12 cellular contexts compared by ENCODE assay signal in genomic region chr15:62058327-62059028, GRCh38. TPM values are rescaled to one million over a fixed set of nuclear protein-coding genes. Genes with fewer than 3 reads are reported as not detected.
DNase-seq lines count a peak whose midpoint lies in the region; ATAC-seq and TF ChIP-seq lines count a peak whose summit lies in the region.
"Had no signal": no experiment of that assay in that cellular context is flagged by ENCODE, and none has a peak within 500 bp of the region (broad histone marks: within the 10 kb centered on the region; RNA-seq: fewer than 3 reads in every experiment).

No MANE protein-coding gene starts in this region.

- H3K27me3 Mint-ChIP-seq in activated T-helper 17 cell treated with anti-CD3 and anti-CD28 coated beads, Interleukin-2, amount 50 U/mL, for 72 hours: no peaks in the 10 kb centered on the region
- H3K27me3 Mint-ChIP-seq in naive B cell: peaks cover 0 to 3% (median 0%) of the 10 kb centered on the region in 3 donors

- H3K4me3 ChIP-seq in BLaER1: no peak overlapping the region
- no peak overlapping the region for H3K4me3 ChIP-seq in GM23248
- H3K4me3 ChIP-seq in upper lobe of left lung: no peak overlapping the region

- no peak overlapping the region for H3K9ac ChIP-seq in BLaER1
- no peak overlapping the region for H3K9ac ChIP-seq in GM23248

- 0 out of 2 replicates have a peak, but pooled peaks cover 4% of the 10 kb centered on the region for H3K36me3 ChIP-seq in BLaER1
- no peaks in the 10 kb centered on the region for H3K36me3 ChIP-seq in GM23248 (ENCODE audit: low read depth)
- no peaks in the 10 kb centered on the region for H3K36me3 ChIP-seq in upper lobe of left lung
- H3K36me3 ChIP-seq: prostate gland had no signal

- H3K36me3 Mint-ChIP-seq in activated T-helper 17 cell treated with anti-CD3 and anti-CD28 coated beads, Interleukin-2, amount 50 U/mL, for 72 hours (ENCODE audit: low read depth): peaks cover 35% of the 10 kb centered on the region
- no peaks in the 10 kb centered on the region for H3K36me3 Mint-ChIP-seq in naive B cell

- TF ChIP-seq POLR2A in upper lobe of left lung (IDR thresholded peaks at IDR 0.05): no peak

- no peak overlapping the region for H3K27ac ChIP-seq in BLaER1
- no peak overlapping the region for H3K27ac ChIP-seq in GM23248
- no peak overlapping the region for H3K27ac ChIP-seq in upper lobe of left lung

- peak overlapping the region; percentile 89 for H3K4me2 ChIP-seq in BLaER1
- H3K4me2 ChIP-seq in GM23248 (ENCODE audit: unreplicated experiment): peak overlapping the region; percentile 96

- H3K4me1 ChIP-seq in BLaER1 (peaks cover 26% of the 10 kb centered on the region), GM23248 (ENCODE audit: insufficient read depth) (peaks cover 4% of the 10 kb centered on the region; the same call in 1 of the 2 replicates), upper lobe of left lung (peaks cover 17 to 55% (median 36%) of the 10 kb centered on the region in 4 donors)
- H3K4me1 ChIP-seq: prostate gland had no signal

- H3F3A ChIP-seq in GM23248 (ENCODE audit: insufficient read depth): peaks cover 7% of the 10 kb centered on the region

- DNase-seq in GM23248 (no peak), naive B cell (no peak), epidermal melanocyte (ENCODE audit: insufficient read length, low spot score) (no peak), NOMO-1 treated with DMSO at 0.1 percent for 48 hours (lab: John Stamatoyannopoulos, UW; ENCODE audit: unreplicated experiment) (no peak), upper lobe of left lung (no peak)
- DNase-seq: NCI-H524 treated with DMSO at 0.1 percent for 48 hours had no signal

- no peaks in the 10 kb centered on the region for H3K9me3 ChIP-seq in BLaER1
- no peaks in the 10 kb centered on the region for H3K9me3 ChIP-seq in GM23248 (ENCODE audit: low read depth)
- H3K9me3 ChIP-seq in upper lobe of left lung: no peaks in the 10 kb centered on the region
- H3K9me3 ChIP-seq: prostate gland had no signal

- H3K27me3 ChIP-seq in BLaER1 (peaks cover 18% of the 10 kb centered on the region; the same call in 1 of the 2 replicates), GM23248 (replicated peaks; ENCODE audit: insufficient read depth) (no peaks in the 10 kb centered on the region), upper lobe of left lung (no peaks in the 10 kb centered on the region)

- 77 to 81% methylated on average over 5 of the region's 5 CpGs for WGBS in GM23248 (ENCODE audit: low coverage in 1 of 2, low lambda C conversion rate in 2 of 2, missing lambda C conversion rate in 2 of 2), 2 experiments
- 76 to 82% methylated on average over 5 of the region's 5 CpGs for WGBS in upper lobe of left lung, 2 donors

- TF ChIP-seq EP300 in upper lobe of left lung (IDR thresholded peaks at IDR 0.05): no peak

- TF ChIP-seq CTCF in upper lobe of left lung (IDR thresholded peaks at IDR 0.05): no peak

- in situ Hi-C loops in GM23248 (cut with MboI): no loop called here

- H3K4me3 Mint-ChIP-seq in activated T-helper 17 cell treated with anti-CD3 and anti-CD28 coated beads, Interleukin-2, amount 50 U/mL, for 72 hours: peak overlapping the region; percentile 98
- H3K4me3 Mint-ChIP-seq in naive B cell: peak overlapping the region; percentile 22 to 98 (median 85)

- no peak overlapping the region for H2AFZ ChIP-seq in GM23248

- no peaks in the 10 kb centered on the region for H3K9me2 ChIP-seq in GM23248 (ENCODE audit: insufficient read depth)

- no peak for ATAC-seq in activated T-helper 17 cell treated with anti-CD3 and anti-CD28 coated beads, Interleukin-2, amount 50 U/mL, for 72 hours (replicated peaks)
- ATAC-seq in naive B cell (ENCODE audit: low read depth in 2 of 2) (no peak), GM21619 (IDR thresholded peaks at IDR 0.05; ENCODE audit: unreplicated experiment) (no peak), upper lobe of left lung (ENCODE audit: low FRiP score in 2 of 2) (no peak)

- H3K27ac Mint-ChIP-seq in activated T-helper 17 cell treated with anti-CD3 and anti-CD28 coated beads, Interleukin-2, amount 50 U/mL, for 72 hours: no peak overlapping the region
- peak overlapping the region in 3 of 6 donors; percentile 33 to 94 (median 76) for H3K27ac Mint-ChIP-seq in naive B cell

- H4K20me1 ChIP-seq in BLaER1 (peaks cover 60% of the 10 kb centered on the region), GM23248 (ENCODE audit: insufficient read depth) (no peaks in the 10 kb centered on the region)

- H3K4me1 Mint-ChIP-seq in activated T-helper 17 cell treated with anti-CD3 and anti-CD28 coated beads, Interleukin-2, amount 50 U/mL, for 72 hours: peaks cover 26% of the 10 kb centered on the region
- peaks cover 27 to 63% (median 54%) of the 10 kb centered on the region in 3 donors for H3K4me1 Mint-ChIP-seq in naive B cell

- peaks cover 57% of the 10 kb centered on the region for H3K79me2 ChIP-seq in GM23248 (ENCODE audit: insufficient read depth)

- no peaks in the 10 kb centered on the region for H3K9me3 Mint-ChIP-seq in activated T-helper 17 cell treated with anti-CD3 and anti-CD28 coated beads, Interleukin-2, amount 50 U/mL, for 72 hours
- H3K9me3 Mint-ChIP-seq in naive B cell: no peaks in the 10 kb centered on the region

RNA-seq across cellular contexts. Expression of gene VPS13C, which starts 1.8 kb away (rescaled TPM):
- 21.7 and 23.8 TPM in 2 replicates for total RNA-seq in GM23248 (2014; rRNA removed; shearing (Covaris generic))
- 8.0 and 8.7 TPM in 2 replicates for polyA plus RNA-seq in GM23248 (2016; fragmentation: Nextera tagmentation; extraction: Ambion mirVana)
- 10 to 100 TPM; 67.0 to 85.2 TPM for total RNA-seq in activated T-helper 17 cell treated with anti-CD3 and anti-CD28 coated beads, Interleukin-2, amount 50 U/mL, for 72 hours
- polyA plus RNA-seq in naive B cell (ENCODE audit: low read depth in 6 of 6): 10 to 100 TPM; 18.4 to 33.6 (median 23.4) TPM
- 100 to 1,000 TPM in 3 of 6 donors, 10 to 100 TPM in 3; 73.7 to 180 (median 97.4) TPM for total RNA-seq in upper lobe of left lung

RNA-seq across cellular contexts. Expression of gene C2CD4A, which starts 8.3 kb away (rescaled TPM):
- not detected in 2 replicates for total RNA-seq in GM23248 (2014; rRNA removed; shearing (Covaris generic))
- polyA plus RNA-seq in GM23248 (2016; fragmentation: Nextera tagmentation; extraction: Ambion mirVana) (not detected in 2 replicates), naive B cell (ENCODE audit: low read depth in 6 of 6) (not detected)
- total RNA-seq in activated T-helper 17 cell treated with anti-CD3 and anti-CD28 coated beads, Interleukin-2, amount 50 U/mL, for 72 hours: 1 to 10 TPM; 1.3 to 5.8 TPM
- under 1 TPM in 3 of 6 donors, not detected in 3; 0.15 to 0.33 (median 0.24) TPM for total RNA-seq in upper lobe of left lung
- total RNA-seq: M059J, SK-MEL-5 had no signal
